ENCODE assay signal across 1 cellular context in the genomic region with DNA sequence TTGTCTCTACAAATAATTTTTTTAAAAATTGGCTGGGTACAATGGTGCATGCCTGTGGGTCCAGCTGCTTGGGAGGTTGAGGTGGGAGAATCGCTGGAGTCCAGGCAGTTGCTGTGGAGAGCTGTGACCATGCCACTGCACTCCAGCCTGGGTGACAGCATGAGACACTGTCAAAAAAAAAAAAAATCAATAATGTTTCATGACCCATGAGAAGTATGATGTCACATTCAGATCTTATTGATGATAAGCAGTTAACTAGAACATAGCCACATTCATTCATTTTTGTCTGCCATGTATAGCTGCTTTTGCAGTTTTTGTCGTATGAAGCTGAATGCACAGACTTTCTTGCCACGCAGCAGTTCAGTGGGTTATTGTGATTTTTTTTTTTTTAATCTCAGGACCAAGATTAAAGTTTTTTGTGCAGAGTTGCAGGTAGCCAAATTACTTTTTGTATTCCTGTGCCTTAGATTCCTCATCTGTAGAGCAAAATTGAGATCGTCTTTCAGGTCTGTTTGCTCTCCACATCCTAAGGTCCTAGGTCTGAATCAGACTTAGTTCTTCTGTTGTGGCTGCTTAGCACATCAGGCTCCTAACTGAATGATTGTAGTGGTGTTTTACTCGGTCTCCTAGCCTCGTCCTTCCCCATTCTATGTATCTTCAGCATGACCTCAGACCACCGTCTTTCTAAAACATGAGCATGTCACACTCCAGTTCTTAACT.
TF ChIP-seq lines count a peak whose summit lies in the region.

No MANE protein-coding gene starts in this region.

TF ChIP-seq in HCT116, 20 proteins besides CTCF, POLR2A, EP300 and RAD21 (continued from another document):
- TF ChIP-seq CEBPB (IDR thresholded peaks at IDR 0.05; ENCODE audit: low read depth) (no peak), SRF (IDR thresholded peaks at IDR 0.05; ENCODE audit: low read depth) (no peak)
